In the genomic region with DNA sequence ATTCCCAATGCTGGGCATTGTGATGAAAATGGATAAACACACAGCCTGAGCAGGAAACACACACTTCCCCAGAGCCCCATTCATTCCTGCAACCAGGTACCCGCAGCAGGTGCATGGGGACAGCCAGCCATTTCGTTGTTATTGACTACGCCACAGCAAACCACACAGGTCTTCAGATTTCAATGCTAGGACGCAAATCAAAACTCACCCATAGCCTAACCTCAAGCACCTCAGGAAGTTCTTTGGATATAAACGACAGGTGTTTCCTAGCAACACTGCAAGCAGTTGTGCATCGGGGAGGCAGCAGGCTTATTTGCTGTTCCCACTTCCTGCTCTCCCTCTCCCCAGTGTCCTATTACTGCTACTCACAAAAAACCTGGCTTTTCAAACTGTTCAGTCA, we compare ENCODE assay signal across 11 cellular contexts.
DNase-seq lines count a peak whose midpoint lies in the region; ATAC-seq, FAIRE-seq and TF ChIP-seq lines count a peak whose summit lies in the region.
"Had no signal": no experiment of that assay in that cellular context is flagged by ENCODE, and none has a peak within 500 bp of the region (broad histone marks: within the 10 kb centered on the region; RNA-seq: fewer than 3 reads in every experiment).

No MANE protein-coding gene starts in this region.

- 0 out of 2 replicates have a peak, but pooled peaks cover 5% of the 10 kb centered on the region for H3K4me1 ChIP-seq in SJCRH30
- peaks cover 15% of the 10 kb centered on the region for H3K4me1 ChIP-seq in endothelial cell of umbilical vein (ENCODE audit: control insufficient read depth, extremely low read depth, insufficient read depth, low read length)
- peaks cover 9% of the 10 kb centered on the region for H3K4me1 ChIP-seq in smooth muscle cell (ENCODE audit: low read depth)
- no peaks in the 10 kb centered on the region for H3K4me1 ChIP-seq in esophagus squamous epithelium

- TF ChIP-seq POLR2A in endothelial cell of umbilical vein (IDR thresholded peaks at IDR 0.05; ENCODE audit: low read depth, low read length), result no peak
- no peak for TF ChIP-seq POLR2A in esophagus squamous epithelium (IDR thresholded peaks at IDR 0.05)

- dilution Hi-C loops in endothelial cell of umbilical vein (cut with MboI; ENCODE audit: extremely low pct_ligation_motif_present, low sequenced_read_pairs), result no loop called here

- H3K79me2 ChIP-seq in endothelial cell of umbilical vein (ENCODE audit: control insufficient read depth, insufficient read depth, low read length) (no peaks in the 10 kb centered on the region), smooth muscle cell (ENCODE audit: low read depth) (no peaks in the 10 kb centered on the region)

- peak; percentile 20 for DNase-seq in DMS79 (lab: John Stamatoyannopoulos, UW)
- DNase-seq in SJCRH30, result peak; percentile 14 to 48
- DNase-seq in endothelial cell of umbilical vein (ENCODE audit: low read depth, low spot score), result peak; percentile 85
- DNase-seq in smooth muscle cell (lab: John Stamatoyannopoulos, UW; ENCODE audit: unreplicated experiment), result no peak
- DNase-seq in foreskin melanocyte, result no peak
- no peak for DNase-seq in esophagus squamous epithelium (lab: John Stamatoyannopoulos, UW)
- DNase-seq: dorsolateral prefrontal cortex, kidney glomerular epithelial cell had no signal

- no peaks in the 10 kb centered on the region for H3K27me3 ChIP-seq in SJCRH30
- H3K27me3 ChIP-seq in endothelial cell of umbilical vein (ENCODE audit: control insufficient read depth in 2 of 2, insufficient read depth in 2 of 2, low read length in 2 of 2), result no peaks in the 10 kb centered on the region
- peaks cover 18% of the 10 kb centered on the region for H3K27me3 ChIP-seq in smooth muscle cell (ENCODE audit: low read depth)
- H3K27me3 ChIP-seq in esophagus squamous epithelium, result no peaks in the 10 kb centered on the region
- H3K27me3 ChIP-seq: dorsolateral prefrontal cortex had no signal

- no peak overlapping the region for H3K4me3 ChIP-seq in SJCRH30
- H3K4me3 ChIP-seq in endothelial cell of umbilical vein (replicated peaks in 1 of 3; ENCODE audit: insufficient read depth in 1 of 3, low read depth in 1 of 3, low read length in 3 of 3), result no peak overlapping the region
- H3K4me3 ChIP-seq in smooth muscle cell, result no peak overlapping the region
- no peak overlapping the region for H3K4me3 ChIP-seq in esophagus squamous epithelium
- H3K4me3 ChIP-seq: dorsolateral prefrontal cortex had no signal

- TF ChIP-seq CTCF in endothelial cell of umbilical vein (IDR thresholded peaks at IDR 0.05; ENCODE audit: extremely low read depth in 1 of 2, insufficient read depth in 1 of 2, low read depth in 1 of 2, low read length in 2 of 2) (no peak), smooth muscle cell (IDR thresholded peaks at IDR 0.05; ENCODE audit: borderline replicate concordance, insufficient read depth, poor library complexity, severe bottlenecking) (no peak), esophagus squamous epithelium (IDR thresholded peaks at IDR 0.05) (no peak)

- no peaks in the 10 kb centered on the region for H3K9me3 ChIP-seq in SJCRH30 (replicated peaks)
- H3K9me3 ChIP-seq in endothelial cell of umbilical vein (replicated peaks; ENCODE audit: control insufficient read depth, insufficient read depth, low read length), result no peaks in the 10 kb centered on the region
- H3K9me3 ChIP-seq in smooth muscle cell (replicated peaks; ENCODE audit: low read depth), result peaks cover 11% of the 10 kb centered on the region
- H3K9me3 ChIP-seq in esophagus squamous epithelium, result no peaks in the 10 kb centered on the region

- no peak for FAIRE-seq in endothelial cell of umbilical vein (lab: Jason Lieb, UNC)

- H4K20me1 ChIP-seq in endothelial cell of umbilical vein (replicated peaks; ENCODE audit: control insufficient read depth, extremely low read depth, insufficient read depth, low read length) (no peaks in the 10 kb centered on the region), smooth muscle cell (ENCODE audit: low read depth) (no peaks in the 10 kb centered on the region)

- H3K36me3 ChIP-seq in SJCRH30 (no peaks in the 10 kb centered on the region), endothelial cell of umbilical vein (ENCODE audit: control insufficient read depth in 2 of 2, extremely low read depth in 1 of 2, insufficient read depth in 2 of 2, low read length in 2 of 2) (peaks cover 0 to 7% of the 10 kb centered on the region in 2 experiments), smooth muscle cell (ENCODE audit: low read depth) (no peaks in the 10 kb centered on the region), esophagus squamous epithelium (no peaks in the 10 kb centered on the region)

- intact Hi-C loops in endothelial cell of umbilical vein (cut with micrococcal nuclease) (loop anchor here (1.0 kb wide), 1 partner anchor 71 kb away; no protein-coding TSS in a partner anchor), esophagus squamous epithelium (cut with DNase I) (no loop called here)

- CTCF ChIA-PET in endothelial cell of umbilical vein (lab: Charles Lee), result interaction anchor here (0.8 kb wide), 1 partner anchor 81 kb away, joined by 3 read pairs; no protein-coding TSS in a partner anchor

- POLR2A ChIA-PET in endothelial cell of umbilical vein (lab: Charles Lee), result no interaction called here

- WGBS in smooth muscle cell (ENCODE audit: low lambda C conversion rate), result 87% methylated on average over 6 of the region's 6 CpGs
- 52% methylated on average over 5 to 6 of the region's 6 CpGs for WGBS in esophagus squamous epithelium, 2 donors

- H2AFZ ChIP-seq in endothelial cell of umbilical vein (ENCODE audit: low read depth, low read length), result no peak overlapping the region
- H2AFZ ChIP-seq in smooth muscle cell (ENCODE audit: low read depth), result no peak overlapping the region

- no peaks in the 10 kb centered on the region for H3K9me1 ChIP-seq in endothelial cell of umbilical vein (replicated peaks; ENCODE audit: control insufficient read depth, extremely low read depth, insufficient read depth, low read length)

- H3K4me2 ChIP-seq in endothelial cell of umbilical vein (ENCODE audit: insufficient read depth, low read length) (no peak overlapping the region), smooth muscle cell (no peak overlapping the region)

- ATAC-seq in HG03135 (IDR thresholded peaks at IDR 0.05; ENCODE audit: unreplicated experiment), result peak; percentile 66
- no peak for ATAC-seq in esophagus mucosa
- ATAC-seq: WTC11 had no signal

- H3F3A ChIP-seq in smooth muscle cell (ENCODE audit: low read depth), result no peaks in the 10 kb centered on the region

- no TSS peak for BruUV-seq in endothelial cell of umbilical vein (replicated peaks; lab: Mats Ljungman, UMichigan)

- H3K27ac ChIP-seq in SJCRH30 (no peak overlapping the region), endothelial cell of umbilical vein (ENCODE audit: insufficient read depth, low read depth, low read length) (no peak overlapping the region), smooth muscle cell (ENCODE audit: low read depth) (no peak overlapping the region), esophagus squamous epithelium (no peak overlapping the region)
- H3K27ac ChIP-seq: dorsolateral prefrontal cortex had no signal

- no peak overlapping the region for H3K9ac ChIP-seq in endothelial cell of umbilical vein (replicated peaks; ENCODE audit: extremely low read depth, insufficient read depth, low read length)
- no peak overlapping the region for H3K9ac ChIP-seq in smooth muscle cell (ENCODE audit: low read depth)

TF ChIP-seq in endothelial cell of umbilical vein, 7 proteins besides CTCF, POLR2A, EP300 and RAD21:
- TF ChIP-seq FOS (IDR thresholded peaks at IDR 0.05; ENCODE audit: borderline replicate concordance, insufficient read depth, low read length), result no peak
- no peak for TF ChIP-seq EZH2 (IDR thresholded peaks at IDR 0.05; ENCODE audit: borderline replicate concordance, low read depth, low read length, severe bottlenecking)
- TF ChIP-seq POLR2AphosphoS5 (IDR thresholded peaks at IDR 0.05; ENCODE audit: insufficient read depth, low read depth, low read length), result no peak
- no peak for TF ChIP-seq MAX (IDR thresholded peaks at IDR 0.05; ENCODE audit: insufficient read depth, insufficient read length)
- no peak for TF ChIP-seq GATA2 (IDR thresholded peaks at IDR 0.05; ENCODE audit: insufficient read depth, insufficient read length, low read depth, low read length)
- no peak for TF ChIP-seq MYC (IDR thresholded peaks at IDR 0.05; ENCODE audit: low read depth, low read length)

Comparison
In these comparisons a context has a peak if more than half of its experiments do, and no peak if none do; other contexts are left out.
1. DNase-seq: peak in DMS79 (single experiment), SJCRH30 (2 of 2) and endothelial cell of umbilical vein (single experiment); none in smooth muscle cell (single experiment), foreskin melanocyte (single experiment) and esophagus squamous epithelium (single experiment).